Comparison of ENCODE assay signal across 25 cellular contexts in genomic region chr12:4296749-4297148, GRCh38. TPM values are rescaled to one million over a fixed set of nuclear protein-coding genes. Genes with fewer than 3 reads are reported as not detected.
A peak's percentile ranks its signal among the peaks of the same experiment; 100 is the strongest.
DNase-seq lines count a peak whose midpoint lies in the region; ATAC-seq and TF ChIP-seq lines count a peak whose summit lies in the region.
"Had no signal": no experiment of that assay in that cellular context is flagged by ENCODE, and none has a peak within 500 bp of the region (broad histone marks: within the 10 kb centered on the region; RNA-seq: fewer than 3 reads in every experiment).

No MANE protein-coding gene starts in this region.

- no peaks in the 10 kb centered on the region for H3K27me3 Mint-ChIP-seq in activated T-cell treated with anti-CD3 and anti-CD28 coated beads, Interleukin-2, amount 50 U/mL, for 24 hours
- no peaks in the 10 kb centered on the region for H3K27me3 Mint-ChIP-seq in activated T-cell treated with anti-CD3 and anti-CD28 coated beads, Interleukin-2, amount 50 U/mL, for 4 hours (ENCODE audit: low read depth)
- no peaks in the 10 kb centered on the region for H3K27me3 Mint-ChIP-seq in WTC11 (ENCODE audit: low read depth)
- H3K27me3 Mint-ChIP-seq in effector memory CD8-positive, alpha-beta T cell: no peaks in the 10 kb centered on the region

- POLR2A ChIA-PET in WTC11 (lab: Charles Lee): interaction anchor here (0.7 kb wide), 1 partner anchor 11 kb away, joined by 3 read pairs; no protein-coding TSS in a partner anchor

- H3K4me1 ChIP-seq in smooth muscle cell (ENCODE audit: low read depth) (peaks cover 16% of the 10 kb centered on the region), gastroesophageal sphincter (peaks cover 0 to 63% (median 10%) of the 10 kb centered on the region in 3 donors)
- H3K4me1 ChIP-seq: gastrocnemius medialis, HAP-1 had no signal

- no peak for TF ChIP-seq POLR2A in gastroesophageal sphincter (IDR thresholded peaks at IDR 0.05)

- no peak overlapping the region for H3K4me2 ChIP-seq in smooth muscle cell
- H3K4me2 ChIP-seq: SK-N-SH had no signal

- CTCF ChIA-PET in WTC11 (lab: Charles Lee): interaction anchor here (0.6 to 1.4 kb wide), 3 partner anchors 18 to 827 kb away, joined by 3 read pairs; no protein-coding TSS in a partner anchor

- no peaks in the 10 kb centered on the region for H3K9me3 Mint-ChIP-seq in activated T-cell treated with anti-CD3 and anti-CD28 coated beads, Interleukin-2, amount 50 U/mL, for 24 hours
- H3K9me3 Mint-ChIP-seq in activated T-cell treated with anti-CD3 and anti-CD28 coated beads, Interleukin-2, amount 50 U/mL, for 4 hours: no peaks in the 10 kb centered on the region
- no peaks in the 10 kb centered on the region for H3K9me3 Mint-ChIP-seq in WTC11
- H3K9me3 Mint-ChIP-seq in effector memory CD8-positive, alpha-beta T cell: no peaks in the 10 kb centered on the region
- H3K9me3 Mint-ChIP-seq: immature natural killer cell had no signal

- H3F3A ChIP-seq in smooth muscle cell (ENCODE audit: low read depth): peaks cover 46% of the 10 kb centered on the region

- H3K36me3 ChIP-seq in smooth muscle cell (ENCODE audit: low read depth): peaks cover 24% of the 10 kb centered on the region
- peaks cover 2 to 68% of the 10 kb centered on the region in 2 donors for H3K36me3 ChIP-seq in gastroesophageal sphincter
- H3K36me3 ChIP-seq: gastrocnemius medialis, HAP-1 had no signal

- peaks cover 66% of the 10 kb centered on the region for H3K4me1 Mint-ChIP-seq in activated T-cell treated with anti-CD3 and anti-CD28 coated beads, Interleukin-2, amount 50 U/mL, for 24 hours (ENCODE audit: low read depth)
- peaks cover 44% of the 10 kb centered on the region for H3K4me1 Mint-ChIP-seq in activated T-cell treated with anti-CD3 and anti-CD28 coated beads, Interleukin-2, amount 50 U/mL, for 4 hours (ENCODE audit: low read depth)
- H3K4me1 Mint-ChIP-seq in WTC11: peaks cover 24% of the 10 kb centered on the region
- peaks cover 30 to 48% of the 10 kb centered on the region in 2 donors for H3K4me1 Mint-ChIP-seq in effector memory CD8-positive, alpha-beta T cell (ENCODE audit: low read depth in 2 of 2)

- TF ChIP-seq CTCF in WTC11 (IDR thresholded peaks at IDR 0.05) (no peak), smooth muscle cell (IDR thresholded peaks at IDR 0.05; ENCODE audit: borderline replicate concordance, insufficient read depth, poor library complexity, severe bottlenecking) (no peak), gastroesophageal sphincter (IDR thresholded peaks at IDR 0.05) (no peak)

- no peak overlapping the region for H2AFZ ChIP-seq in smooth muscle cell (ENCODE audit: low read depth)

- DNase-seq in activated T-cell treated with anti-CD3 and anti-CD28 coated beads, Interleukin-2, amount 50 U/mL, for 24 hours: peak; percentile 26
- no peak for DNase-seq in activated T-cell treated with anti-CD3 and anti-CD28 coated beads, Interleukin-2, amount 50 U/mL, for 4 hours
- peak; percentile 1 for DNase-seq in WTC11 (ENCODE audit: low spot score)
- no peak for DNase-seq in effector memory CD8-positive, alpha-beta T cell
- DNase-seq in smooth muscle cell (lab: John Stamatoyannopoulos, UW; ENCODE audit: unreplicated experiment): no peak
- DNase-seq in NCI-H2107 treated with DMSO at 0.1 percent for 48 hours (lab: John Stamatoyannopoulos, UW; ENCODE audit: unreplicated experiment): no peak
- DNase-seq in activated effector memory CD4-positive, alpha-beta T cell treated with anti-CD3 and anti-CD28 coated beads, Interleukin-2, amount 50 U/mL, for 16 hours: no peak
- DNase-seq: activated CD4-positive, alpha-beta T cell treated with anti-CD3 and anti-CD28 coated beads for 48 hours; anterior cingulate cortex; dermis blood vessel endothelial cell; DMS53; gastrocnemius medialis; hypothalamus; immature natural killer cell; mesenchymal stem cell; MV-4-11; NCI-H146; NCI-H2171 treated with DMSO at 0.1 percent for 48 hours; NCI-H510A treated with DMSO at 0.1 percent for 48 hours; PC-3; SK-N-SH; stimulated activated CD4-positive, alpha-beta T cell treated with anti-CD3 and anti-CD28 coated beads, Interleukin-2, amount 100 ng/mL, for 24 hours; transverse colon had no signal

- H3K27ac Mint-ChIP-seq in activated T-cell treated with anti-CD3 and anti-CD28 coated beads, Interleukin-2, amount 50 U/mL, for 24 hours: peak overlapping the region; percentile 98
- no peak overlapping the region for H3K27ac Mint-ChIP-seq in WTC11
- peak overlapping the region; percentile 62 to 90 for H3K27ac Mint-ChIP-seq in effector memory CD8-positive, alpha-beta T cell

- H3K79me2 ChIP-seq in smooth muscle cell (ENCODE audit: low read depth): peaks cover 30% of the 10 kb centered on the region

- H3K27me3 ChIP-seq in smooth muscle cell (ENCODE audit: low read depth) (no peaks in the 10 kb centered on the region), gastroesophageal sphincter (no peaks in the 10 kb centered on the region)
- H3K27me3 ChIP-seq: gastrocnemius medialis, transverse colon had no signal

- peaks cover 98% of the 10 kb centered on the region for H3K36me3 Mint-ChIP-seq in activated T-cell treated with anti-CD3 and anti-CD28 coated beads, Interleukin-2, amount 50 U/mL, for 24 hours (ENCODE audit: low read depth)
- peaks cover 74% of the 10 kb centered on the region for H3K36me3 Mint-ChIP-seq in activated T-cell treated with anti-CD3 and anti-CD28 coated beads, Interleukin-2, amount 50 U/mL, for 4 hours (ENCODE audit: insufficient read depth)
- peaks cover 86% of the 10 kb centered on the region for H3K36me3 Mint-ChIP-seq in WTC11
- peaks cover 94% of the 10 kb centered on the region for H3K36me3 Mint-ChIP-seq in effector memory CD8-positive, alpha-beta T cell (ENCODE audit: insufficient read depth)

- H4K20me1 ChIP-seq in smooth muscle cell (ENCODE audit: low read depth): peaks cover 100% of the 10 kb centered on the region

- peak overlapping the region; percentile 0 for H3K27ac ChIP-seq in smooth muscle cell (ENCODE audit: low read depth)
- peak overlapping the region in 1 of 4 donors; percentile 28 for H3K27ac ChIP-seq in gastroesophageal sphincter
- H3K27ac ChIP-seq: gastrocnemius medialis, transverse colon had no signal

- H3K4me3 ChIP-seq in smooth muscle cell (no peak overlapping the region), gastroesophageal sphincter (no peak overlapping the region)
- H3K4me3 ChIP-seq: gastrocnemius medialis, HAP-1, transverse colon had no signal

- no peak overlapping the region for H3K9ac ChIP-seq in smooth muscle cell (ENCODE audit: low read depth)
- H3K9ac ChIP-seq: SK-N-SH had no signal

- TF ChIP-seq EP300 in gastroesophageal sphincter (IDR thresholded peaks at IDR 0.05): no peak

- no peak overlapping the region for H3K4me3 Mint-ChIP-seq in activated T-cell treated with anti-CD3 and anti-CD28 coated beads, Interleukin-2, amount 50 U/mL, for 24 hours
- H3K4me3 Mint-ChIP-seq in activated T-cell treated with anti-CD3 and anti-CD28 coated beads, Interleukin-2, amount 50 U/mL, for 4 hours: no peak overlapping the region
- H3K4me3 Mint-ChIP-seq in WTC11: no peak overlapping the region
- H3K4me3 Mint-ChIP-seq in effector memory CD8-positive, alpha-beta T cell: no peak overlapping the region
- H3K4me3 Mint-ChIP-seq: immature natural killer cell had no signal

- H3K9me3 ChIP-seq in smooth muscle cell (replicated peaks; ENCODE audit: low read depth) (no peaks in the 10 kb centered on the region), gastroesophageal sphincter (no peaks in the 10 kb centered on the region)
- H3K9me3 ChIP-seq: gastrocnemius medialis, HAP-1, SK-N-SH, transverse colon had no signal

- ATAC-seq in activated T-cell treated with anti-CD3 and anti-CD28 coated beads, Interleukin-2, amount 50 U/mL, for 4 hours: no peak
- ATAC-seq in WTC11: no peak
- no peak for ATAC-seq in effector memory CD8-positive, alpha-beta T cell (replicated peaks)
- no peak for ATAC-seq in gastroesophageal sphincter
- ATAC-seq: gastrocnemius medialis, PC-3 had no signal

- 89% methylated on average over 6 of the region's 6 CpGs for WGBS in smooth muscle cell (ENCODE audit: low lambda C conversion rate)
- WGBS in gastroesophageal sphincter (ENCODE audit: low coverage in 1 of 2), 2 donors: 37% methylated on average over 5 to 6 of the region's 6 CpGs

TF ChIP-seq in WTC11, 78 proteins besides CTCF, POLR2A, EP300 and RAD21 (continues in another document):
- TF ChIP-seq ZNF425 (CRISPR knock-in tag; conservative IDR thresholded peaks at IDR 0.05): no peak
- TF ChIP-seq ZNF317 (CRISPR knock-in tag; IDR thresholded peaks at IDR 0.05; ENCODE audit: borderline replicate concordance, low read depth): no peak
- TF ChIP-seq ETV6 (CRISPR knock-in tag; IDR thresholded peaks at IDR 0.05): no peak
- TF ChIP-seq CREB1 (CRISPR knock-in tag; IDR thresholded peaks at IDR 0.05): no peak

RNA-seq across cellular contexts. Expression of gene CCND2, which starts 23.2 kb away (rescaled TPM):
- total RNA-seq in activated T-cell treated with anti-CD3 and anti-CD28 coated beads, Interleukin-2, amount 50 U/mL, for 4 hours: 1,000 to 10,000 TPM in 1 of 3 donors, 100 to 1,000 TPM in 2; 867 to 1,094 (median 990) TPM
- 194 to 266 TPM (median 261 TPM) in 3 replicates for total RNA-seq in WTC11 (2021)
- 462 and 556 TPM in 2 replicates for total RNA-seq in smooth muscle cell
- polyA plus RNA-seq in smooth muscle cell: 280 and 356 TPM in 2 replicates
- 100 to 1,000 TPM; 106 to 149 (median 136) TPM for total RNA-seq in gastroesophageal sphincter
- total RNA-seq: PC-3 had no signal
- polyA plus RNA-seq: SK-N-SH had no signal

RNA-seq across cellular contexts. Expression of gene TIGAR, which starts 24.3 kb away (rescaled TPM):
- total RNA-seq in activated T-cell treated with anti-CD3 and anti-CD28 coated beads, Interleukin-2, amount 50 U/mL, for 4 hours: 10 to 100 TPM; 12.3 to 21.3 (median 17.8) TPM
- 14.4 to 26.7 TPM (median 18.0 TPM) in 3 replicates for total RNA-seq in WTC11 (2021)
- total RNA-seq in smooth muscle cell: 21.0 and 21.6 TPM in 2 replicates
- polyA plus RNA-seq in smooth muscle cell: 26.1 and 36.0 TPM in 2 replicates
- total RNA-seq in gastroesophageal sphincter: 10 to 100 TPM in 2 of 4 donors, 1 to 10 TPM in 2; 4.6 to 10.5 (median 8.5) TPM

Comparison
In these comparisons a context has a peak if more than half of its experiments do, and no peak if none do; other contexts are left out.
1. DNase-seq: peak in activated T-cell treated with anti-CD3 and anti-CD28 coated beads, Interleukin-2, amount 50 U/mL, for 24 hours (single experiment) and WTC11 (single experiment); none in activated T-cell treated with anti-CD3 and anti-CD28 coated beads, Interleukin-2, amount 50 U/mL, for 4 hours (single experiment), effector memory CD8-positive, alpha-beta T cell (0 of 3), smooth muscle cell (single experiment), NCI-H2107 treated with DMSO at 0.1 percent for 48 hours (single experiment) and activated effector memory CD4-positive, alpha-beta T cell treated with anti-CD3 and anti-CD28 coated beads, Interleukin-2, amount 50 U/mL, for 16 hours (single experiment).